Comparison of ENCODE assay signal across 9 cellular contexts in genomic region chr2:127219716-127220090, GRCh38. TPM values are rescaled to one million over a fixed set of nuclear protein-coding genes. Genes with fewer than 3 reads are reported as not detected.
DNase-seq lines count a peak whose midpoint lies in the region; ATAC-seq lines count a peak whose summit lies in the region.
"Had no signal": no experiment of that assay in that cellular context is flagged by ENCODE, and none has a peak within 500 bp of the region (broad histone marks: within the 10 kb centered on the region; RNA-seq: fewer than 3 reads in every experiment).

No MANE protein-coding gene starts in this region.

- H3K36me3 ChIP-seq in iPS-15b (ENCODE audit: control insufficient read depth, insufficient read depth, low read length) = no peaks in the 10 kb centered on the region

- peak overlapping the region; percentile 78 for H3K4me3 ChIP-seq in iPS-15b (ENCODE audit: low read depth, low read length)
- H3K4me3 ChIP-seq: K562 had no signal

- ATAC-seq in activated CD8-positive, alpha-beta T cell treated with anti-CD3 and anti-CD28 coated beads, Interleukin-2, amount 10 ng/mL, durations not matched to agents 7 days and 5 days = peak; percentile 49
- ATAC-seq in stimulated activated effector memory CD8-positive, alpha-beta T cell treated with anti-CD3 and anti-CD28 coated beads, Interleukin-12 subunit alpha, Interleukin-12 subunit beta, amount 100 ng/mL, for 72 hours = peak; percentile 29
- no peak for ATAC-seq in HG03108 (IDR thresholded peaks at IDR 0.05; ENCODE audit: unreplicated experiment)
- no peak for ATAC-seq in HG03457 (IDR thresholded peaks at IDR 0.05; ENCODE audit: unreplicated experiment)

- H3K9me3 ChIP-seq in iPS-15b (ENCODE audit: control insufficient read depth, insufficient read depth, low read length) = no peaks in the 10 kb centered on the region

- CTCF ChIA-PET in activated CD8-positive, alpha-beta T cell treated with anti-CD3 and anti-CD28 coated beads, Interleukin-2, amount 10 ng/mL, durations not matched to agents 7 days and 5 days (lab: Charles Lee) = no interaction called here

- peaks cover 11% of the 10 kb centered on the region for H3K4me1 Mint-ChIP-seq in activated CD8-positive, alpha-beta T cell treated with anti-CD3 and anti-CD28 coated beads, Interleukin-2, amount 10 ng/mL, durations not matched to agents 7 days and 5 days (ENCODE audit: low read depth)
- H3K4me1 Mint-ChIP-seq in stimulated activated effector memory CD8-positive, alpha-beta T cell treated with anti-CD3 and anti-CD28 coated beads, Interleukin-12 subunit alpha, Interleukin-12 subunit beta, amount 100 ng/mL, for 72 hours = peaks cover 24% of the 10 kb centered on the region

- no peaks in the 10 kb centered on the region for H3K9me3 Mint-ChIP-seq in activated CD8-positive, alpha-beta T cell treated with anti-CD3 and anti-CD28 coated beads, Interleukin-2, amount 10 ng/mL, durations not matched to agents 7 days and 5 days (ENCODE audit: insufficient read depth)
- no peaks in the 10 kb centered on the region for H3K9me3 Mint-ChIP-seq in stimulated activated effector memory CD8-positive, alpha-beta T cell treated with anti-CD3 and anti-CD28 coated beads, Interleukin-12 subunit alpha, Interleukin-12 subunit beta, amount 100 ng/mL, for 72 hours

- H3K27me3 Mint-ChIP-seq in activated CD8-positive, alpha-beta T cell treated with anti-CD3 and anti-CD28 coated beads, Interleukin-2, amount 10 ng/mL, durations not matched to agents 7 days and 5 days (ENCODE audit: low read depth) = peaks cover 62% of the 10 kb centered on the region

- POLR2A ChIA-PET in activated CD8-positive, alpha-beta T cell treated with anti-CD3 and anti-CD28 coated beads, Interleukin-2, amount 10 ng/mL, durations not matched to agents 7 days and 5 days (lab: Charles Lee) = no interaction called here

- H3K4me1 ChIP-seq in iPS-15b (ENCODE audit: control insufficient read depth, insufficient read depth, low read length) = peaks cover 4% of the 10 kb centered on the region

- H3K9ac ChIP-seq in iPS-15b (ENCODE audit: low read depth, low read length) = no peak overlapping the region

- DNase-seq in DMS 273 (lab: John Stamatoyannopoulos, UW; ENCODE audit: unreplicated experiment) = peak; percentile 74
- DNase-seq in DMS 273 treated with DMSO at 0.1 percent for 48 hours (lab: John Stamatoyannopoulos, UW) = no peak
- DNase-seq in activated CD8-positive, alpha-beta T cell treated with anti-CD3 and anti-CD28 coated beads, Interleukin-2, amount 10 ng/mL, durations not matched to agents 7 days and 5 days = no peak
- no peak for DNase-seq in stimulated activated effector memory CD8-positive, alpha-beta T cell treated with anti-CD3 and anti-CD28 coated beads, Interleukin-12 subunit alpha, Interleukin-12 subunit beta, amount 100 ng/mL, for 72 hours (ENCODE audit: low spot score in 2 of 2)
- no peak for DNase-seq in C1 segment of cervical spinal cord (lab: John Stamatoyannopoulos, UW)

- peaks cover 39% of the 10 kb centered on the region for H3K27me3 ChIP-seq in iPS-15b (ENCODE audit: control insufficient read depth, insufficient read depth, low read length)

- H3K36me3 Mint-ChIP-seq in activated CD8-positive, alpha-beta T cell treated with anti-CD3 and anti-CD28 coated beads, Interleukin-2, amount 10 ng/mL, durations not matched to agents 7 days and 5 days (ENCODE audit: low read depth) = no peaks in the 10 kb centered on the region
- no peaks in the 10 kb centered on the region for H3K36me3 Mint-ChIP-seq in stimulated activated effector memory CD8-positive, alpha-beta T cell treated with anti-CD3 and anti-CD28 coated beads, Interleukin-12 subunit alpha, Interleukin-12 subunit beta, amount 100 ng/mL, for 72 hours

- no peak overlapping the region for H3K4me3 Mint-ChIP-seq in activated CD8-positive, alpha-beta T cell treated with anti-CD3 and anti-CD28 coated beads, Interleukin-2, amount 10 ng/mL, durations not matched to agents 7 days and 5 days
- peak overlapping the region; percentile 73 for H3K4me3 Mint-ChIP-seq in stimulated activated effector memory CD8-positive, alpha-beta T cell treated with anti-CD3 and anti-CD28 coated beads, Interleukin-12 subunit alpha, Interleukin-12 subunit beta, amount 100 ng/mL, for 72 hours

- H3K27ac Mint-ChIP-seq in activated CD8-positive, alpha-beta T cell treated with anti-CD3 and anti-CD28 coated beads, Interleukin-2, amount 10 ng/mL, durations not matched to agents 7 days and 5 days = no peak overlapping the region
- no peak overlapping the region for H3K27ac Mint-ChIP-seq in stimulated activated effector memory CD8-positive, alpha-beta T cell treated with anti-CD3 and anti-CD28 coated beads, Interleukin-12 subunit alpha, Interleukin-12 subunit beta, amount 100 ng/mL, for 72 hours

RNA-seq across cellular contexts. Expression of gene CYP27C1, which starts 0.4 kb away (rescaled TPM):
- total RNA-seq in activated CD8-positive, alpha-beta T cell treated with anti-CD3 and anti-CD28 coated beads, Interleukin-2, amount 10 ng/mL, durations not matched to agents 7 days and 5 days = not detected
- total RNA-seq: K562 had no signal

Comparison
In these comparisons a context has a peak if more than half of its experiments do, and no peak if none do; other contexts are left out.
1. ATAC-seq: peak in activated CD8-positive, alpha-beta T cell treated with anti-CD3 and anti-CD28 coated beads, Interleukin-2, amount 10 ng/mL, durations not matched to agents 7 days and 5 days (single experiment) and stimulated activated effector memory CD8-positive, alpha-beta T cell treated with anti-CD3 and anti-CD28 coated beads, Interleukin-12 subunit alpha, Interleukin-12 subunit beta, amount 100 ng/mL, for 72 hours (single experiment); none in HG03108 (single experiment) and HG03457 (single experiment).